8 cellular contexts compared by ENCODE assay signal in the genomic region with DNA sequence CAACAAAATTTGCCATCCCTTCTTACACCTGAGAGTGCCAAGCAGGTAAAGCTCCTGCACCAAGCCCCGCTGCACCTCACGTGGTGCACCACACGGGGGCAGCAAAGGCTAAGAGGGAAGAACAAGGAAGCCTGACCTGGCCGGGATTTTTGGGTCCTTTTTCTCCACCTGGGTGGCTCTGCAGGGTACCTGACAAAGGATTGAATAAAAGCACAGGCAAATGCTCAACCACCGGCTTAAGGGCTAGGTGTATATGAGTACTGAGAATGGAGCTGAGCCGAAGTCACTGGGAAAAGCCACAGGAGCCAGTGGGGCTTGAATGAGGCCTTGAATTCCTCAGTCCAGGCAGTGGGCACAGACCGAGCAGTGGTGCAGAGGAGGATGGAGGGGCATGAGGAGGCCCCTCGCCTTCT. TPM values are rescaled to one million over a fixed set of nuclear protein-coding genes. Genes with fewer than 3 reads are reported as not detected.
DNase-seq lines count a peak whose midpoint lies in the region; ATAC-seq, FAIRE-seq and TF ChIP-seq lines count a peak whose summit lies in the region.

No MANE protein-coding gene starts in this region.

- CTCF ChIA-PET in IMR-90 (lab: Yijun Ruan, JAX): interaction anchor here (0.6 to 2.5 kb wide), 5 partner anchors 34 to 66 kb away, joined by 3 to 11 read pairs (median 3); a partner anchor contains a TSS

- no peak overlapping the region for H2AK5ac ChIP-seq in IMR-90 (ENCODE audit: low read depth, low read length)

- no TSS peak for BruUV-seq in IMR-90 (replicated peaks; lab: Mats Ljungman, UMichigan)

- no peak for TF ChIP-seq POLR2A in IMR-90 (IDR thresholded peaks at IDR 0.05; ENCODE audit: low read depth, low read length)

- H4K5ac ChIP-seq in IMR-90 (ENCODE audit: low read depth, low read length): no peak overlapping the region

- no peaks in the 10 kb centered on the region for H3K9me3 Mint-ChIP-seq in stimulated activated memory B cell treated with anti-CD40 and anti-IgM and Interleukin-4, amounts not matched to agents 10 μg/mL and 1 μg/mL and 100 μg/mL, for 72 hours

- no peak overlapping the region for H4K91ac ChIP-seq in IMR-90 (ENCODE audit: insufficient read depth, low read depth, low read length)

- no peak overlapping the region for H2BK20ac ChIP-seq in IMR-90 (ENCODE audit: low read depth, low read length)

- H2BK120ac ChIP-seq in IMR-90 (ENCODE audit: low read depth, low read length): no peak overlapping the region

- no peak overlapping the region for H3K18ac ChIP-seq in IMR-90 (ENCODE audit: low read depth, low read length)

- H2AK9ac ChIP-seq in IMR-90 (replicated peaks; ENCODE audit: low read depth, low read length, poor library complexity): peak overlapping the region; percentile 37

- WGBS in IMR-90 (ENCODE audit: extremely low coverage in 2 of 2, insufficient read length in 1 of 2), 2 experiments: 65% methylated on average over 5 of the region's 8 CpGs; no CpG with 5 or more reads in 1 of the 2 experiments
- WGBS in pancreas, 2 donors: 9 to 14% methylated on average over 8 of the region's 8 CpGs

- no peaks in the 10 kb centered on the region for H3K79me1 ChIP-seq in IMR-90 (ENCODE audit: low read depth in 1 of 2, low read length in 2 of 2)

- in situ Hi-C loops in IMR-90 (cut with MboI; ENCODE audit: low sequenced_read_pairs): no loop called here

- no peak overlapping the region for H3K4me3 Mint-ChIP-seq in stimulated activated memory B cell treated with anti-CD40 and anti-IgM and Interleukin-4, amounts not matched to agents 10 μg/mL and 1 μg/mL and 100 μg/mL, for 72 hours

- no peaks in the 10 kb centered on the region for H3K4me1 Mint-ChIP-seq in stimulated activated memory B cell treated with anti-CD40 and anti-IgM and Interleukin-4, amounts not matched to agents 10 μg/mL and 1 μg/mL and 100 μg/mL, for 72 hours

- no peak overlapping the region for H4K8ac ChIP-seq in IMR-90 (ENCODE audit: low read depth in 2 of 2, low read length in 2 of 2)

- H3K9me1 ChIP-seq in IMR-90 (ENCODE audit: insufficient read depth, low read length): no peaks in the 10 kb centered on the region

- peaks cover 6% of the 10 kb centered on the region; the same call in 1 of the 2 replicates for H4K20me1 ChIP-seq in IMR-90 (ENCODE audit: insufficient read depth, low read length)

- H3K27me3 ChIP-seq in IMR-90 (ENCODE audit: control insufficient read depth, insufficient read depth, low read length) (peaks cover 3% of the 10 kb centered on the region; the same call in 1 of the 2 replicates), pancreas (no peaks in the 10 kb centered on the region)

- H2AFZ ChIP-seq in IMR-90 (replicated peaks; ENCODE audit: low read length, poor library complexity): peak overlapping the region; percentile 21

- no peak overlapping the region for H2BK15ac ChIP-seq in IMR-90 (ENCODE audit: low read depth, low read length)

- H3K27ac ChIP-seq in IMR-90 (ENCODE audit: insufficient read depth, low read length) (no peak overlapping the region), pancreas (no peak overlapping the region)

- H3K27me3 Mint-ChIP-seq in stimulated activated memory B cell treated with anti-CD40 and anti-IgM and Interleukin-4, amounts not matched to agents 10 μg/mL and 1 μg/mL and 100 μg/mL, for 72 hours: peaks cover 20% of the 10 kb centered on the region

- no peak overlapping the region for H3K14ac ChIP-seq in IMR-90 (replicated peaks; ENCODE audit: low read depth, low read length)

- dilution Hi-C loops in IMR-90 (cut with HindIII; ENCODE audit: low sequenced_read_pairs, unreplicated experiment): no loop called here

- peak; percentile 79 for DNase-seq in GM12865 (ENCODE audit: low read depth)
- no peak for DNase-seq in IMR-90
- DNase-seq in activated T-helper 9 cell treated with anti-CD3 and anti-CD28 coated beads, Interleukin-2, amount 50 U/mL, for 16 hours (ENCODE audit: low read depth): peak; percentile 6
- DNase-seq in globus pallidus (ENCODE audit: low spot score): peak; percentile 48
- peak; percentile 77 to 99 (median 93) for DNase-seq in pancreas

- no peak overlapping the region for H2BK5ac ChIP-seq in IMR-90 (ENCODE audit: low read depth, low read length, poor library complexity, severe bottlenecking)

- no peaks in the 10 kb centered on the region for H3K36me3 Mint-ChIP-seq in stimulated activated memory B cell treated with anti-CD40 and anti-IgM and Interleukin-4, amounts not matched to agents 10 μg/mL and 1 μg/mL and 100 μg/mL, for 72 hours

- FAIRE-seq in pancreas (lab: Jason Lieb, UNC): no peak

- no peak overlapping the region for H3K4ac ChIP-seq in IMR-90 (ENCODE audit: low read depth, low read length)

- H3K4me3 ChIP-seq in GM12865 (ENCODE audit: low read depth, low read length) (no peak overlapping the region), IMR-90 (ENCODE audit: insufficient read depth, low read depth, low read length) (no peak overlapping the region), pancreas (no peak overlapping the region)

- H3K56ac ChIP-seq in IMR-90 (ENCODE audit: extremely low read depth, insufficient read depth, low read length): no peak overlapping the region

- intact Hi-C loops in IMR-90 (cut with micrococcal nuclease) (no loop called here), pancreas (cut with DNase I) (loop anchor here in 1 of 3 donors (5.0 kb wide), 1 partner anchor 56 kb away; no protein-coding TSS in a partner anchor)

- POLR2A ChIA-PET in IMR-90 (lab: Charles Lee; ENCODE audit: unreplicated experiment): no interaction called here

- peak; percentile 69 for TF ChIP-seq RAD21 in IMR-90 (IDR thresholded peaks at IDR 0.05; ENCODE audit: low read length)

- H3K9me3 ChIP-seq in IMR-90 (ENCODE audit: control insufficient read depth, insufficient read depth, low read length) (no peaks in the 10 kb centered on the region), pancreas (no peaks in the 10 kb centered on the region)

- ATAC-seq in IMR-90 (ENCODE audit: low read depth) (peak; percentile 38; the same call in 1 of the 2 replicates), pancreas (peak; percentile 77 to 91 (median 88)), HG03520 (IDR thresholded peaks at IDR 0.05; ENCODE audit: unreplicated experiment) (no peak)
- ATAC-seq in stimulated activated memory B cell treated with anti-CD40 and anti-IgM and Interleukin-4, amounts not matched to agents 10 μg/mL and 1 μg/mL and 100 μg/mL, for 72 hours: no peak

- no peak overlapping the region for H3K9ac ChIP-seq in IMR-90 (ENCODE audit: low read depth, low read length)

- H3K23ac ChIP-seq in IMR-90 (ENCODE audit: low read depth, low read length): no peak overlapping the region

- peak; percentile 86 for TF ChIP-seq CTCF in GM12865 (IDR thresholded peaks at IDR 0.05; ENCODE audit: insufficient read depth, low read depth, low read length, missing control alignments)
- peak; percentile 65 for TF ChIP-seq CTCF in IMR-90 (conservative IDR thresholded peaks at IDR 0.05; ENCODE audit: low read depth, low read length)
- TF ChIP-seq CTCF in pancreas (IDR thresholded peaks at IDR 0.05): peak; percentile 94 to 96 (median 95)

- H3K4me2 ChIP-seq in IMR-90 (ENCODE audit: low read depth, low read length): no peak overlapping the region

- no peaks in the 10 kb centered on the region for H3K4me1 ChIP-seq in IMR-90 (ENCODE audit: control insufficient read depth, insufficient read depth, low read length)
- H3K4me1 ChIP-seq in pancreas: no peaks in the 10 kb centered on the region

- H3K36me3 ChIP-seq in IMR-90 (ENCODE audit: control insufficient read depth, insufficient read depth, low read length) (no peaks in the 10 kb centered on the region), pancreas (no peaks in the 10 kb centered on the region)

- H3K27ac Mint-ChIP-seq in stimulated activated memory B cell treated with anti-CD40 and anti-IgM and Interleukin-4, amounts not matched to agents 10 μg/mL and 1 μg/mL and 100 μg/mL, for 72 hours: no peak overlapping the region

TF ChIP-seq in IMR-90, 13 proteins besides CTCF, POLR2A, EP300 and RAD21:
- TF ChIP-seq FOS (IDR thresholded peaks at IDR 0.05; ENCODE audit: low read depth, low read length) (no peak), MAZ (IDR thresholded peaks at IDR 0.05; ENCODE audit: borderline replicate concordance, low read depth, low read length) (no peak), SMC3 (IDR thresholded peaks at IDR 0.05; ENCODE audit: low read depth, low read length) (peak; percentile 53)
- TF ChIP-seq, protein P1, sequence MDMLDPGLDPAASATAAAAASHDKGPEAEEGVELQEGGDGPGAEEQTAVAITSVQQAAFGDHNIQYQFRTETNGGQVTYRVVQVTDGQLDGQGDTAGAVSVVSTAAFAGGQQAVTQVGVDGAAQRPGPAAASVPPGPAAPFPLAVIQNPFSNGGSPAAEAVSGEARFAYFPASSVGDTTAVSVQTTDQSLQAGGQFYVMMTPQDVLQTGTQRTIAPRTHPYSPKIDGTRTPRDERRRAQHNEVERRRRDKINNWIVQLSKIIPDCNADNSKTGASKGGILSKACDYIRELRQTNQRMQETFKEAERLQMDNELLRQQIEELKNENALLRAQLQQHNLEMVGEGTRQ (IDR thresholded peaks at IDR 0.05; ENCODE audit: low read depth, low read length): peak; percentile 11; the same call in 1 of the 2 replicates

TF ChIP-seq in PFSK-1, 5 proteins besides CTCF, POLR2A, EP300 and RAD21:
- no peak for TF ChIP-seq POLR2AphosphoS5 (IDR thresholded peaks at IDR 0.05; ENCODE audit: low read depth, low read length)
- peak; percentile 22 for TF ChIP-seq FOXP2 (optimal IDR thresholded peaks at IDR 0.05; ENCODE audit: borderline replicate concordance, extremely low read depth, extremely low read length, insufficient read depth)

RNA-seq across cellular contexts. Expression of a gene that starts 36.4 kb away (rescaled TPM):
- total RNA-seq in IMR-90 (2012; rRNA removed): 10.2 and 14.4 TPM in 2 replicates
- polyA plus RNA-seq in IMR-90 (2012; rRNA removed): 5.7 and 6.2 TPM in 2 replicates
- 1.9 and 2.6 TPM in 2 replicates for polyA plus RNA-seq in IMR-90 (2012; cell fraction: cytosol; rRNA removed)
- polyA plus RNA-seq in IMR-90 (2012; cell fraction: nucleus; rRNA removed; ENCODE audit: low replicate concordance): 6.9 and 8.3 TPM in 2 replicates
- 33.6 TPM for polyA plus RNA-seq in PFSK-1 (2012; ENCODE audit: insufficient read length, low read depth)
- 1 to 10 TPM; 2.0 to 5.9 (median 3.3) TPM for total RNA-seq in pancreas
- polyA plus RNA-seq in pancreas: 1 to 10 TPM; 1.3 to 2.2 TPM

Comparison
In these comparisons a context has a peak if more than half of its experiments do, and no peak if none do; other contexts are left out.
1. ATAC-seq: peak in IMR-90 (single experiment) and pancreas (4 of 4); none in HG03520 (single experiment) and stimulated activated memory B cell treated with anti-CD40 and anti-IgM and Interleukin-4, amounts not matched to agents 10 μg/mL and 1 μg/mL and 100 μg/mL, for 72 hours (single experiment).
2. Peak in every context shown above with its lines, with median percentiles within 50 percentile points of each other: CTCF ChIP-seq.